In the genomic region with DNA sequence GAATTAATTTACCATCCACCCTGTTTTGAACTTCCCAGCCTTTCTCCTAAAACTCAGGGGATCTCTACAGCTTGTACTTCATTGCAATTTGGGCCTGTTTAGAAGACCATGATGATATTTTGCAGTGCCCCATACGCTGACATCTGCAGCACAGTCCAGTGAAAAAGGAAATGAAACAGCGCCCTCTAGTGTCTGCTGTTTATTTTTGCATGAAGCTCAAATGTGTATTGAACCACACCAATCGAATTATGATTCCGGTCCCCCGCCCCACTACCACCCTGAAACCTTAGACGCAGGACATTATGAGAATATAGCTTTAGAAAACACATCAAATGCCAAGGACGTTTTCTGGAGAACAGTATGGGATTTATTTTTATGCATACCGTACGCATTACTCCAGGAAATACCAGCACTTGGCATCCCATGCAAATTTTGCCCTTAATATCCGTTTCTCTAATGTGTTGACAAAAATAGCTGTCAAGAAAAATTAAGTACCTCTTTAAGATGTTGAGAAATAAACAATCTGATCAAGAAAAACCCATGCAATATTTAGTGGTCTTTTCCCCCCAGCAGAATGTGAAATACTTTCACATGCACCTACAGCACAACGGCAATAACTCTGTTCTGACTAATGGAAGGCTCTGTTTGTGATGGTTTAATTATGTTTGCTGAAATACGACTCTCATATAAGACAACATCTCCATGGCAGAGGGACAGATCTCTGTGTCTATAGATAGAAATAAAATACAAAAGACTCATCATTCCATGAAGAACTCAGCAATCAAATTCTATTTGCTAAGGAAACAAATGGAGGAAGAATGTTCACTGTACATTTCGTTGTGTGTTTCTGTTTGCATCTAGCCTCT, we compare ENCODE assay signal across 2 cellular contexts.
TF ChIP-seq lines count a peak whose summit lies in the region.

No MANE protein-coding gene starts in this region.

TF ChIP-seq in HEK293, 187 proteins besides CTCF, POLR2A, EP300 and RAD21 (continued from another document):
- TF ChIP-seq ZNF302 (tag by site-specific recombination; IDR thresholded peaks at IDR 0.05; ENCODE audit: low read depth) = no peak
- 0 out of 2 replicates have a peak, but pooled peaks have one; percentile 29 for TF ChIP-seq TRIM28 (IDR thresholded peaks at IDR 0.05; ENCODE audit: borderline replicate concordance, low read length)
- peak; percentile 83 for TF ChIP-seq ZNF654 (tag by site-specific recombination; IDR thresholded peaks at IDR 0.05; ENCODE audit: low read depth)

TF ChIP-seq in WTC11, 78 proteins besides CTCF, POLR2A, EP300 and RAD21 (continued from another document):
- TF ChIP-seq JUN (CRISPR knock-in tag; IDR thresholded peaks at IDR 0.05) = no peak
- TF ChIP-seq CBFB (CRISPR knock-in tag; IDR thresholded peaks at IDR 0.05; ENCODE audit: low read depth) = no peak
- TF ChIP-seq, protein P1, sequence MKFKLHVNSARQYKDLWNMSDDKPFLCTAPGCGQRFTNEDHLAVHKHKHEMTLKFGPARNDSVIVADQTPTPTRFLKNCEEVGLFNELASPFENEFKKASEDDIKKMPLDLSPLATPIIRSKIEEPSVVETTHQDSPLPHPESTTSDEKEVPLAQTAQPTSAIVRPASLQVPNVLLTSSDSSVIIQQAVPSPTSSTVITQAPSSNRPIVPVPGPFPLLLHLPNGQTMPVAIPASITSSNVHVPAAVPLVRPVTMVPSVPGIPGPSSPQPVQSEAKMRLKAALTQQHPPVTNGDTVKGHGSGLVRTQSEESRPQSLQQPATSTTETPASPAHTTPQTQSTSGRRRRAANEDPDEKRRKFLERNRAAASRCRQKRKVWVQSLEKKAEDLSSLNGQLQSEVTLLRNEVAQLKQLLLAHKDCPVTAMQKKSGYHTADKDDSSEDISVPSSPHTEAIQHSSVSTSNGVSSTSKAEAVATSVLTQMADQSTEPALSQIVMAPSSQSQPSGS (CRISPR knock-in tag; IDR thresholded peaks at IDR 0.05; ENCODE audit: borderline replicate concordance, low read depth) = no peak
- no peak for TF ChIP-seq NFE2L1 (CRISPR knock-in tag; IDR thresholded peaks at IDR 0.05)
- no peak for TF ChIP-seq ZNF219 (CRISPR knock-in tag; IDR thresholded peaks at IDR 0.05; ENCODE audit: borderline replicate concordance)
- TF ChIP-seq FOXP1 (CRISPR knock-in tag; IDR thresholded peaks at IDR 0.05; ENCODE audit: borderline replicate concordance) = no peak
- no peak for TF ChIP-seq ZBTB21 (CRISPR knock-in tag; IDR thresholded peaks at IDR 0.05; ENCODE audit: borderline replicate concordance)
- TF ChIP-seq, protein P2, sequence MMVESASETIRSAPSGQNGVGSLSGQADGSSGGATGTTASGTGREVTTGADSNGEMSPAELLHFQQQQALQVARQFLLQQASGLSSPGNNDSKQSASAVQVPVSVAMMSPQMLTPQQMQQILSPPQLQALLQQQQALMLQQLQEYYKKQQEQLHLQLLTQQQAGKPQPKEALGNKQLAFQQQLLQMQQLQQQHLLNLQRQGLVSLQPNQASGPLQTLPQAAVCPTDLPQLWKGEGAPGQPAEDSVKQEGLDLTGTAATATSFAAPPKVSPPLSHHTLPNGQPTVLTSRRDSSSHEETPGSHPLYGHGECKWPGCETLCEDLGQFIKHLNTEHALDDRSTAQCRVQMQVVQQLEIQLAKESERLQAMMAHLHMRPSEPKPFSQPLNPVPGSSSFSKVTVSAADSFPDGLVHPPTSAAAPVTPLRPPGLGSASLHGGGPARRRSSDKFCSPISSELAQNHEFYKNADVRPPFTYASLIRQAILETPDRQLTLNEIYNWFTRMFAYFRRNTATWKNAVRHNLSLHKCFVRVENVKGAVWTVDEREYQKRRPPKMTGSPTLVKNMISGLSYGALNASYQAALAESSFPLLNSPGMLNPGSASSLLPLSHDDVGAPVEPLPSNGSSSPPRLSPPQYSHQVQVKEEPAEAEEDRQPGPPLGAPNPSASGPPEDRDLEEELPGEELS (CRISPR knock-in tag; IDR thresholded peaks at IDR 0.05) = no peak
TF ChIP-seq in WTC11: peak in this region for 0.
